Comparison of ENCODE assay signal across 7 cellular contexts in the genomic region with DNA sequence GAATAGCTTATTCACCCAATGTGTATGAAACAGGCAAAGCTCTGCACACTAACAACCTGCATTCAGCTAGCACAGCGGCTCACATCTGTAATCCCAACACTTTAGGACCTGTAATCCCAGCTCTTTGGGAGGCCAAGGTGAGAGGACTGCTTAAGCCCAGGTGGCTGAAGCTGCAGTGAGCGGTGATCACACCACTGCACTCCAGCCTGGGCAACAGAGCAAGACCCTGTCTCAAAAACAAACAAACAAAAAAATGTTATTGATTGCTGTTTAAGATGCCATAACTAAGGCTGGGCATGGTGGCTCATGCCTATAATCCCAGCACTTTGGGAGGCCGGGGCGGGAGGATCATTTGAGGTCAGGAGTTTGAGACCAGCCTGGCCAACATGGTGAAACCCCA. TPM values are rescaled to one million over a fixed set of nuclear protein-coding genes. Genes with fewer than 3 reads are reported as not detected.
DNase-seq lines count a peak whose midpoint lies in the region; ATAC-seq and TF ChIP-seq lines count a peak whose summit lies in the region.
"Not testable (repeated sequence)": the region's sequence is repeated elsewhere in the genome, so short reads cannot be mapped to it uniquely, and the experiment has no call there.

No MANE protein-coding gene starts in this region.

- not testable (repeated sequence) for H3K4me3 Mint-ChIP-seq in WTC11; MCF 10A (ENCODE audit: unreplicated experiment)

- H3K14ac ChIP-seq in trophoblast cell (ENCODE audit: low read length): not testable (repeated sequence)

- intact Hi-C loops in A673 (cut with micrococcal nuclease; ENCODE audit: unreplicated experiment); PC-9 (cut with micrococcal nuclease; ENCODE audit: unreplicated experiment): not testable (repeated sequence)
- intact Hi-C loops in MCF 10A (cut with micrococcal nuclease): loop anchor here (10.0 kb wide), 1 partner anchor 1946 kb away; no protein-coding TSS in a partner anchor

- not testable (repeated sequence) for H2AK5ac ChIP-seq in trophoblast cell (ENCODE audit: low read length)

- not testable (repeated sequence) for H3K27ac Mint-ChIP-seq in WTC11
- peak overlapping the region; percentile 27 for H3K27ac Mint-ChIP-seq in MCF 10A (ENCODE audit: low read depth, unreplicated experiment)

- not testable (repeated sequence) for H3K23ac ChIP-seq in trophoblast cell (ENCODE audit: low read length)

- CTCF ChIA-PET in A673 (lab: Charles Lee); PC-9 (lab: Charles Lee); WTC11 (lab: Charles Lee): not testable (repeated sequence)
- CTCF ChIA-PET in RWPE1 (lab: Yijun Ruan, JAX): interaction anchor here (0.6 kb wide), 1 partner anchor 16 kb away, joined by 3 read pairs; no protein-coding TSS in a partner anchor
- CTCF ChIA-PET in MCF 10A (lab: Yijun Ruan, JAX): interaction anchor here (0.9 to 1.4 kb wide), 2 partner anchors 13 to 97 kb away, joined by 3 read pairs; no protein-coding TSS in a partner anchor

- H3K4ac ChIP-seq in trophoblast cell (ENCODE audit: low read depth, low read length): peak overlapping the region; percentile 93

- not testable (repeated sequence) for H3K9me3 ChIP-seq in A673 (ENCODE audit: low read depth, low read length, poor library complexity, severe bottlenecking); PC-9 (ENCODE audit: insufficient read depth, low read depth); trophoblast cell (ENCODE audit: insufficient read depth, low read depth, low read length)

- H4K12ac ChIP-seq in trophoblast cell (ENCODE audit: low read depth, low read length): not testable (repeated sequence)

- H3K79me1 ChIP-seq in trophoblast cell (ENCODE audit: low read length): not testable (repeated sequence)

- H3K4me2 ChIP-seq in PC-9; trophoblast cell (ENCODE audit: low read length): not testable (repeated sequence)

- peaks cover 30% of the 10 kb centered on the region for H4K20me1 ChIP-seq in PC-9 (ENCODE audit: insufficient read depth)

- POLR2A ChIA-PET in A673 (lab: Charles Lee; ENCODE audit: low non-redundant PET) (interaction anchor here (0.6 to 0.7 kb wide), 2 partner anchors 256 to 929 kb away, joined by 5 to 15 read pairs; no protein-coding TSS in a partner anchor), PC-9 (lab: Charles Lee; ENCODE audit: unreplicated experiment) (interaction anchor here (0.6 kb wide), 1 partner anchor 49 kb away, joined by 8 read pairs; no protein-coding TSS in a partner anchor), WTC11 (lab: Charles Lee) (interaction anchor here (0.7 kb wide), 1 partner anchor 94 kb away, joined by 3 read pairs; no protein-coding TSS in a partner anchor), MCF 10A (lab: Yijun Ruan, JAX) (interaction anchor here (1.2 to 1.6 kb wide), 3 partner anchors 8 to 13 kb away, joined by 4 to 8 read pairs (median 5); no protein-coding TSS in a partner anchor)
- POLR2A ChIA-PET in RWPE1 (lab: Yijun Ruan, JAX; ENCODE audit: low non-redundant PET): not testable (repeated sequence)

- not testable (repeated sequence) for H4K8ac ChIP-seq in trophoblast cell (ENCODE audit: low read depth, low read length)

- not testable (repeated sequence) for TF ChIP-seq CTCF in A673 (conservative IDR thresholded peaks at IDR 0.05; ENCODE audit: low read depth, low read length); PC-9 (conservative IDR thresholded peaks at IDR 0.05); RWPE1 (conservative IDR thresholded peaks at IDR 0.05; ENCODE audit: low read depth); WTC11 (IDR thresholded peaks at IDR 0.05); MCF 10A (IDR thresholded peaks at IDR 0.05; ENCODE audit: unreplicated experiment); foreskin keratinocyte (conservative IDR thresholded peaks at IDR 0.05)

- not testable (repeated sequence) for H3K27me3 ChIP-seq in A673 (replicated peaks; ENCODE audit: insufficient read depth, low read depth, low read length, poor library complexity); PC-9 (ENCODE audit: insufficient read depth, low read depth); foreskin keratinocyte; trophoblast cell (ENCODE audit: insufficient read depth, low read length)

- H4K91ac ChIP-seq in trophoblast cell (ENCODE audit: low read depth, low read length): not testable (repeated sequence)

- H2BK120ac ChIP-seq in trophoblast cell (ENCODE audit: insufficient read depth, low read length, poor library complexity): not testable (repeated sequence)

- H3K27ac ChIP-seq in A673 (ENCODE audit: low read depth, low read length, poor library complexity, severe bottlenecking): peak overlapping the region; percentile 45
- peak overlapping the region; percentile 32; the same call in 1 of the 2 replicates for H3K27ac ChIP-seq in PC-9
- H3K27ac ChIP-seq in RWPE1: peak overlapping the region; percentile 36
- H3K27ac ChIP-seq in foreskin keratinocyte; trophoblast cell (ENCODE audit: low read depth, low read length): not testable (repeated sequence)

- peaks cover 98% of the 10 kb centered on the region for H3K79me2 ChIP-seq in PC-9 (ENCODE audit: low read depth)
- H3K79me2 ChIP-seq in trophoblast cell (ENCODE audit: control insufficient read depth, insufficient read depth, low read length, poor library complexity): peaks cover 25% of the 10 kb centered on the region

- H2AFZ ChIP-seq in PC-9; trophoblast cell (ENCODE audit: insufficient read depth, low read length, poor library complexity): not testable (repeated sequence)

- not testable (repeated sequence) for H2BK12ac ChIP-seq in trophoblast cell (ENCODE audit: low read length)

- H3K36me3 Mint-ChIP-seq in WTC11 (peaks cover 22% of the 10 kb centered on the region), MCF 10A (ENCODE audit: insufficient read depth, unreplicated experiment) (peaks cover 59% of the 10 kb centered on the region)

- not testable (repeated sequence) for H3K18ac ChIP-seq in trophoblast cell (ENCODE audit: low read length)

- H3K36me3 ChIP-seq in A673 (ENCODE audit: insufficient read depth, low read length, poor library complexity, severe bottlenecking) (peaks cover 40% of the 10 kb centered on the region), PC-9 (ENCODE audit: low read depth) (peaks cover 32% of the 10 kb centered on the region), trophoblast cell (ENCODE audit: control insufficient read depth in 1 of 2, insufficient read depth in 2 of 2, low read length in 2 of 2) (peaks cover 13 to 27% of the 10 kb centered on the region in 2 experiments)

- not testable (repeated sequence) for DNase-seq in A673 (ENCODE audit: low spot score); PC-9; RWPE1 (ENCODE audit: low spot score); WTC11 (ENCODE audit: low spot score); MCF 10A (ENCODE audit: unreplicated experiment); foreskin keratinocyte; trophoblast cell

- H3K9me3 Mint-ChIP-seq in WTC11; MCF 10A (ENCODE audit: unreplicated experiment): not testable (repeated sequence)

- BruUV-seq in A673 (replicated peaks; lab: Mats Ljungman, UMichigan); PC-9 (replicated peaks; lab: Mats Ljungman, UMichigan); MCF 10A (replicated peaks; lab: Mats Ljungman, UMichigan): not testable (repeated sequence)

- H3K27me3 Mint-ChIP-seq in WTC11 (ENCODE audit: low read depth); MCF 10A (ENCODE audit: insufficient read depth, unreplicated experiment): not testable (repeated sequence)

- peak overlapping the region; percentile 40 for H2BK5ac ChIP-seq in trophoblast cell (ENCODE audit: low read depth, low read length, poor library complexity)

- not testable (repeated sequence) for H3K4me1 Mint-ChIP-seq in WTC11; MCF 10A (ENCODE audit: insufficient read depth, unreplicated experiment)

- not testable (repeated sequence) for H3K9me2 ChIP-seq in PC-9 (ENCODE audit: insufficient read depth)

- ATAC-seq in WTC11: not testable (repeated sequence)
- ATAC-seq in foreskin keratinocyte: peak; percentile 21

- not testable (repeated sequence) for H3K9ac ChIP-seq in trophoblast cell (ENCODE audit: low read length)

- not testable (repeated sequence) for H3K4me3 ChIP-seq in A673 (ENCODE audit: low read depth, low read length, poor library complexity, severe bottlenecking); PC-9; trophoblast cell (ENCODE audit: low read depth, low read length)

- WGBS in trophoblast cell (ENCODE audit: extremely low coverage, insufficient coverage, insufficient read length): no CpG with 5 or more reads among the region's 4 CpGs

- peaks cover 20% of the 10 kb centered on the region for H3F3A ChIP-seq in PC-9 (ENCODE audit: insufficient read depth, low read depth)

- peaks cover 13% of the 10 kb centered on the region for H3K4me1 ChIP-seq in A673 (ENCODE audit: insufficient read depth, low read length, poor library complexity, severe bottlenecking)
- H3K4me1 ChIP-seq in PC-9 (replicated peaks; ENCODE audit: insufficient read depth); foreskin keratinocyte; trophoblast cell (ENCODE audit: control insufficient read depth in 1 of 2, insufficient read depth in 2 of 2, low read length in 2 of 2): not testable (repeated sequence)

TF ChIP-seq in WTC11, 78 proteins besides CTCF, POLR2A, EP300 and RAD21:
- TF ChIP-seq ZNF121 (CRISPR knock-in tag; IDR thresholded peaks at IDR 0.05): peak; percentile 85

RNA-seq across cellular contexts. Expression of gene RDX, which starts 15.8 kb away (rescaled TPM):
- total RNA-seq in A673 (2021) (381 and 395 TPM in 2 replicates), PC-9 (2021) (143 and 196 TPM in 2 replicates), WTC11 (2021) (71.8 to 77.4 TPM (median 72.9 TPM) in 3 replicates), MCF 10A (2022) (132 and 145 TPM in 2 replicates), foreskin keratinocyte (81.5 and 88.8 TPM in 2 replicates)
- 24.7 and 27.8 TPM in 2 replicates for polyA plus RNA-seq in foreskin keratinocyte
- polyA plus RNA-seq in trophoblast cell (2013): 450 and 451 TPM in 2 replicates
